In genomic region chr16:2778692-2778958, GRCh38 we compare ENCODE assay signal across 7 cellular contexts. TPM values are rescaled to one million over a fixed set of nuclear protein-coding genes. Genes with fewer than 3 reads are reported as not detected.
DNase-seq lines count a peak whose midpoint lies in the region; TF ChIP-seq lines count a peak whose summit lies in the region.
"Had no signal": no experiment of that assay in that cellular context is flagged by ENCODE, and none has a peak within 500 bp of the region (broad histone marks: within the 10 kb centered on the region; RNA-seq: fewer than 3 reads in every experiment).

No MANE protein-coding gene starts in this region.

- CTCF ChIA-PET in activated naive CD4-positive, alpha-beta T cell treated with anti-CD3 and anti-CD28 coated beads for 36 hours (lab: Charles Lee), result interaction anchor here (0.7 kb wide), 1 partner anchor 440 kb away, joined by 4 read pairs; no protein-coding TSS in a partner anchor

- H3K9me3 Mint-ChIP-seq in activated naive CD4-positive, alpha-beta T cell treated with anti-CD3 and anti-CD28 coated beads for 36 hours, result no peaks in the 10 kb centered on the region

- peak overlapping the region; percentile 94 for H3K4me3 Mint-ChIP-seq in activated naive CD4-positive, alpha-beta T cell treated with anti-CD3 and anti-CD28 coated beads for 36 hours

- H3K4me1 Mint-ChIP-seq in activated naive CD4-positive, alpha-beta T cell treated with anti-CD3 and anti-CD28 coated beads for 36 hours (ENCODE audit: low read depth), result peaks cover 26% of the 10 kb centered on the region

- H3K27ac Mint-ChIP-seq in activated naive CD4-positive, alpha-beta T cell treated with anti-CD3 and anti-CD28 coated beads for 36 hours, result peak overlapping the region; percentile 96

- DNase-seq in activated naive CD4-positive, alpha-beta T cell treated with anti-CD3 and anti-CD28 coated beads for 36 hours, result no peak
- no peak for DNase-seq in activated naive CD4-positive, alpha-beta T cell treated with anti-CD3 and anti-CD28 coated beads, Interleukin-2, amount 50 U/mL, for 16 hours
- DNase-seq in esophagus squamous epithelium (lab: John Stamatoyannopoulos, UW), result no peak
- DNase-seq in thyroid gland, result no peak
- no peak for DNase-seq in stimulated activated CD4-positive, alpha-beta T cell treated with anti-CD3 and anti-CD28 coated beads, Interleukin-4, amount 100 ng/mL, for 24 hours
- DNase-seq in H7, result no peak

- H3K27me3 ChIP-seq in esophagus squamous epithelium, result peaks cover 0 to 6% (median 0%) of the 10 kb centered on the region in 4 donors
- H3K27me3 ChIP-seq in thyroid gland, result no peaks in the 10 kb centered on the region
- H3K27me3 ChIP-seq in H7 (ENCODE audit: control insufficient read depth, insufficient read depth, low read length), result no peaks in the 10 kb centered on the region

- peaks cover 9% of the 10 kb centered on the region for H3K36me3 Mint-ChIP-seq in activated naive CD4-positive, alpha-beta T cell treated with anti-CD3 and anti-CD28 coated beads for 36 hours (ENCODE audit: low read depth)

- TF ChIP-seq POLR2A in esophagus squamous epithelium (IDR thresholded peaks at IDR 0.05) (no peak), thyroid gland (IDR thresholded peaks at IDR 0.05) (no peak)

- H3K27ac ChIP-seq in esophagus squamous epithelium (peak overlapping the region; percentile 100), thyroid gland (peak overlapping the region; percentile 99 to 100 (median 99))

- no peaks in the 10 kb centered on the region for H3K27me3 Mint-ChIP-seq in activated naive CD4-positive, alpha-beta T cell treated with anti-CD3 and anti-CD28 coated beads for 36 hours (ENCODE audit: low read depth)

- H3K4me1 ChIP-seq in esophagus squamous epithelium (peaks cover 16 to 51% (median 24%) of the 10 kb centered on the region in 3 donors), thyroid gland (peaks cover 18 to 19% of the 10 kb centered on the region in 2 donors)

- intact Hi-C loops in activated naive CD4-positive, alpha-beta T cell treated with anti-CD3 and anti-CD28 coated beads for 36 hours (cut with micrococcal nuclease), result loop anchor here (5.0 kb wide), 1 partner anchor 96 kb away; the partner anchor contains the start of gene KCTD5
- intact Hi-C loops in esophagus squamous epithelium (cut with DNase I) (no loop called here), thyroid gland (cut with DNase I) (no loop called here)

- peak overlapping the region in 2 of 4 donors; percentile 98 for H3K4me3 ChIP-seq in esophagus squamous epithelium
- no peak overlapping the region for H3K4me3 ChIP-seq in thyroid gland (replicated peaks in 1 of 3)
- no peak overlapping the region for H3K4me3 ChIP-seq in H7 (ENCODE audit: insufficient read depth, low read depth, low read length)

- TF ChIP-seq CTCF in esophagus squamous epithelium (IDR thresholded peaks at IDR 0.05) (no peak), thyroid gland (IDR thresholded peaks at IDR 0.05) (no peak)

- 91 to 100% methylated on average over 2 to 12 of the region's 12 CpGs for WGBS in esophagus squamous epithelium, 2 donors
- WGBS in thyroid gland, 2 donors, result 91 to 94% methylated on average over 12 of the region's 12 CpGs

- peaks cover 0 to 19% (median 0%) of the 10 kb centered on the region in 3 donors for H3K36me3 ChIP-seq in esophagus squamous epithelium
- H3K36me3 ChIP-seq in thyroid gland, result peaks cover 11 to 12% of the 10 kb centered on the region in 2 donors
- peaks cover 15% of the 10 kb centered on the region for H3K36me3 ChIP-seq in H7 (replicated peaks; ENCODE audit: control insufficient read depth, insufficient read depth, low read length)

- no peaks in the 10 kb centered on the region for H3K9me3 ChIP-seq in esophagus squamous epithelium
- H3K9me3 ChIP-seq in thyroid gland, result no peaks in the 10 kb centered on the region

RNA-seq across cellular contexts. Expression of gene ELOB, which starts 1.5 kb away (rescaled TPM):
- total RNA-seq in activated naive CD4-positive, alpha-beta T cell treated with anti-CD3 and anti-CD28 coated beads for 36 hours, result 100 to 1,000 TPM; 177 to 189 TPM
- total RNA-seq in esophagus squamous epithelium (100 to 1,000 TPM; 186 to 446 (median 288) TPM), thyroid gland (100 to 1,000 TPM; 373 to 786 (median 647) TPM)
- 236 and 269 TPM in 2 replicates for total RNA-seq in H7 (2014; rRNA removed; shearing (Covaris generic))

RNA-seq across cellular contexts. Expression of gene PRSS33, which starts 8.7 kb away (rescaled TPM):
- total RNA-seq in activated naive CD4-positive, alpha-beta T cell treated with anti-CD3 and anti-CD28 coated beads for 36 hours, result under 1 TPM; 0.12 to 0.17 TPM
- total RNA-seq in esophagus squamous epithelium (not detected), thyroid gland (not detected)
- not detected in 2 replicates for total RNA-seq in H7 (2014; rRNA removed; shearing (Covaris generic))
- total RNA-seq: glomerular endothelial cell had no signal

RNA-seq across cellular contexts. Expression of gene PRSS41, which starts 19.6 kb away (rescaled TPM):
- not detected for total RNA-seq in activated naive CD4-positive, alpha-beta T cell treated with anti-CD3 and anti-CD28 coated beads for 36 hours
- total RNA-seq in esophagus squamous epithelium, result not detected
- not detected for total RNA-seq in thyroid gland
- not detected in 2 replicates for total RNA-seq in H7 (2014; rRNA removed; shearing (Covaris generic))
- total RNA-seq: glomerular endothelial cell had no signal

RNA-seq across cellular contexts. Expression of gene SRRM2, which starts 26.2 kb away (rescaled TPM):
- 100 to 1,000 TPM; 607 to 649 TPM for total RNA-seq in activated naive CD4-positive, alpha-beta T cell treated with anti-CD3 and anti-CD28 coated beads for 36 hours
- total RNA-seq in esophagus squamous epithelium (100 to 1,000 TPM in 3 of 4 donors, 10 to 100 TPM in 1; 80.7 to 290 (median 233) TPM), thyroid gland (100 to 1,000 TPM; 262 to 378 (median 312) TPM)
- 69.0 and 96.1 TPM in 2 replicates for total RNA-seq in H7 (2014; rRNA removed; shearing (Covaris generic))

RNA-seq across cellular contexts. Expression of gene PRSS21, which starts 38.4 kb away (rescaled TPM):
- 1 to 10 TPM; 3.3 to 4.1 TPM for total RNA-seq in activated naive CD4-positive, alpha-beta T cell treated with anti-CD3 and anti-CD28 coated beads for 36 hours
- total RNA-seq in esophagus squamous epithelium (1 to 10 TPM in 1 of 4 donors, not detected in 3; 1.5 TPM), thyroid gland (under 1 TPM in 1 of 4 donors, not detected in 3; 0.56 TPM)
- 0.42 and 1.5 TPM in 2 replicates for total RNA-seq in H7 (2014; rRNA removed; shearing (Covaris generic))
- total RNA-seq: glomerular endothelial cell had no signal
